Comparison of ENCODE assay signal across 1 cellular context in the genomic region with DNA sequence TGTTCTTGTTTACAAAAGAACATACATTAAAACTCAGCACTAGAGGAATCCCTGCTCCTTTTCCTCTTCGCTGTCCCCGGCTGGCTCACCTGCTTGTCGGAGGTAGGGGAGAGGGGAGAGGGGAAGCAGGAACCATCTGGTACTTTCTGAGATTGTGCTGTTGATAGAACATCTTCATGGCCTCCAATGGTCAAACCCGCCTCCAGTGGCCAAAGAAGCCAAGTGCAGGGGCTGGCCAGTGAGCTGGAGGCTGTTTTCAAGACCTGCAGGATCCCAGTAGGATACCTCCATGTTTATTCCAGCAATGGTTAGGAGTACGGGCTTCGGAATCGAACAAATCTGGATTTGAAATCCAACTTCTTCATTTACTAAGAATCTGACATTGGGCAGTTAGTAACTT.
TF ChIP-seq lines count a peak whose summit lies in the region.

No MANE protein-coding gene starts in this region.

TF ChIP-seq in K562, 482 proteins besides CTCF, POLR2A, EP300 and RAD21:
- TF ChIP-seq E2F8 (IDR thresholded peaks at IDR 0.05; ENCODE audit: low read depth, partially characterized antibody) = no peak
- TF ChIP-seq FOXK2 (conservative IDR thresholded peaks at IDR 0.05 in 1 of 2, IDR thresholded peaks at IDR 0.05 in 1 of 2; ENCODE audit: low read depth in 2 of 2) = no peak
- no peak for TF ChIP-seq ZNF511 (CRISPR knock-in tag; IDR thresholded peaks at IDR 0.05)
- no peak for TF ChIP-seq GTF2A2 (tag; IDR thresholded peaks at IDR 0.05)
- TF ChIP-seq ZNF444 (CRISPR knock-in tag; IDR thresholded peaks at IDR 0.05) = no peak
- no peak for TF ChIP-seq C11orf30 (IDR thresholded peaks at IDR 0.05; ENCODE audit: low read depth)
- TF ChIP-seq ZBTB9 (CRISPR knock-in tag; IDR thresholded peaks at IDR 0.05) = no peak
- no peak for TF ChIP-seq ZNF707 (CRISPR knock-in tag; conservative IDR thresholded peaks at IDR 0.05)
- no peak for TF ChIP-seq CC2D1A (IDR thresholded peaks at IDR 0.05)
- TF ChIP-seq BACH1 (tag; IDR thresholded peaks at IDR 0.05) = no peak
- TF ChIP-seq GATAD2A (IDR thresholded peaks at IDR 0.05) = no peak
- TF ChIP-seq ZNF263 (CRISPR knock-in tag; IDR thresholded peaks at IDR 0.05; ENCODE audit: borderline replicate concordance) = no peak
- TF ChIP-seq, protein P1, sequence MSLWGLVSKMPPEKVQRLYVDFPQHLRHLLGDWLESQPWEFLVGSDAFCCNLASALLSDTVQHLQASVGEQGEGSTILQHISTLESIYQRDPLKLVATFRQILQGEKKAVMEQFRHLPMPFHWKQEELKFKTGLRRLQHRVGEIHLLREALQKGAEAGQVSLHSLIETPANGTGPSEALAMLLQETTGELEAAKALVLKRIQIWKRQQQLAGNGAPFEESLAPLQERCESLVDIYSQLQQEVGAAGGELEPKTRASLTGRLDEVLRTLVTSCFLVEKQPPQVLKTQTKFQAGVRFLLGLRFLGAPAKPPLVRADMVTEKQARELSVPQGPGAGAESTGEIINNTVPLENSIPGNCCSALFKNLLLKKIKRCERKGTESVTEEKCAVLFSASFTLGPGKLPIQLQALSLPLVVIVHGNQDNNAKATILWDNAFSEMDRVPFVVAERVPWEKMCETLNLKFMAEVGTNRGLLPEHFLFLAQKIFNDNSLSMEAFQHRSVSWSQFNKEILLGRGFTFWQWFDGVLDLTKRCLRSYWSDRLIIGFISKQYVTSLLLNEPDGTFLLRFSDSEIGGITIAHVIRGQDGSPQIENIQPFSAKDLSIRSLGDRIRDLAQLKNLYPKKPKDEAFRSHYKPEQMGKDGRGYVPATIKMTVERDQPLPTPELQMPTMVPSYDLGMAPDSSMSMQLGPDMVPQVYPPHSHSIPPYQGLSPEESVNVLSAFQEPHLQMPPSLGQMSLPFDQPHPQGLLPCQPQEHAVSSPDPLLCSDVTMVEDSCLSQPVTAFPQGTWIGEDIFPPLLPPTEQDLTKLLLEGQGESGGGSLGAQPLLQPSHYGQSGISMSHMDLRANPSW (CRISPR knock-in tag; IDR thresholded peaks at IDR 0.05) = no peak
- TF ChIP-seq, protein P2, sequence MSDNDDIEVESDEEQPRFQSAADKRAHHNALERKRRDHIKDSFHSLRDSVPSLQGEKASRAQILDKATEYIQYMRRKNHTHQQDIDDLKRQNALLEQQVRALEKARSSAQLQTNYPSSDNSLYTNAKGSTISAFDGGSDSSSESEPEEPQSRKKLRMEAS (CRISPR knock-in tag; IDR thresholded peaks at IDR 0.05) = no peak
- no peak for TF ChIP-seq POLR3A (IDR thresholded peaks at IDR 0.05; ENCODE audit: borderline replicate concordance, extremely low read depth, insufficient read depth, insufficient read length)
